Comparison of ENCODE assay signal across 8 cellular contexts in the genomic region with DNA sequence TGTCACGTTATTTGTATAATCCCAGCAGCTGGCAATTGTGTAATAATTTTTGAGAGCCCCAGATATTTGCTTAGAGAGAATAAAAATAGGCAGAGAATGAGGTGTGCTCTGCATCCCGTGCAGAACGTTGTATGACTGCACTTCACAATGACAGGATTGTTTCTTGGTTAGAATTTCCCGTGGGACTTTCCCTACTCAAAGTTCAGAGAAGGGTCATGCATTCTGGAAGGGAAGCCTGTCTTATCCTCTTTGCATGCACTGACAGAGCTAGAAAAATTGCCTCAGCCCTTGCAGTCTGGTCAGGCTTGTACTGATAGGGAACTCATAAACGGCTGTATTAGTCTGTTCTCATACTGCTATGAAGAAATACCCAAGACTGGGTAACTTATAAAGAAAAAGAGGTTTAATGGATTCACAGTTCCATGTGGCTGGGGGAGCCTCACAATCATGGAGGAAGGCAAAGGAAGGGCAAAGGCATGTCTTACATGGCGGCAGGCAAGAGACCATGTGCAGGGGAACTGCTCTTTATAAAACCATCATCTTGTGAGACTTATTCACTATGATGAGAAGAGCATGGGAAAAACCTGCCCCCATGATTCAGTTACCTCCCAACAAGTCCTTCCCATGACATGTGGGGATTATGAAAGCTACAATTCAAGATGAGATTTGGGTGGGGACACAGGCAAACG. TPM values are rescaled to one million over a fixed set of nuclear protein-coding genes. Genes with fewer than 3 reads are reported as not detected.
DNase-seq lines count a peak whose midpoint lies in the region; ATAC-seq and TF ChIP-seq lines count a peak whose summit lies in the region.

No MANE protein-coding gene starts in this region.

- no peaks in the 10 kb centered on the region for H4K20me1 ChIP-seq in MM.1S (ENCODE audit: insufficient read depth, low read length)

- H3K4me3 ChIP-seq in GM12865 (ENCODE audit: low read depth, low read length) (no peak overlapping the region), MM.1S (ENCODE audit: low read length) (no peak overlapping the region), tibial artery (no peak overlapping the region), ascending aorta (no peak overlapping the region)

- H3K79me2 ChIP-seq in MM.1S (ENCODE audit: low read length) = no peaks in the 10 kb centered on the region

- H3K27ac ChIP-seq in MM.1S (ENCODE audit: low read length) = no peak overlapping the region
- no peak overlapping the region for H3K27ac ChIP-seq in foreskin keratinocyte
- H3K27ac ChIP-seq in tibial artery = no peak overlapping the region
- H3K27ac ChIP-seq in ascending aorta = no peak overlapping the region

- H3K36me3 Mint-ChIP-seq in chondrocyte (ENCODE audit: low read depth) = no peaks in the 10 kb centered on the region

- no peak overlapping the region for H3K4me3 Mint-ChIP-seq in chondrocyte (ENCODE audit: unreplicated experiment)

- H2AFZ ChIP-seq in MM.1S (ENCODE audit: low read length) = no peak overlapping the region

- 0 out of 2 replicates have a peak, but pooled peaks cover 3% of the 10 kb centered on the region for H3K4me1 ChIP-seq in MM.1S (ENCODE audit: low read length)
- no peaks in the 10 kb centered on the region for H3K4me1 ChIP-seq in foreskin keratinocyte
- H3K4me1 ChIP-seq in tibial artery = no peaks in the 10 kb centered on the region
- H3K4me1 ChIP-seq in ascending aorta = no peaks in the 10 kb centered on the region

- ATAC-seq in GM21529 (IDR thresholded peaks at IDR 0.05; ENCODE audit: unreplicated experiment) (peak; percentile 95), foreskin keratinocyte (peak; percentile 85)

- DNase-seq in GM12865 (ENCODE audit: low read depth) (peak; percentile 88), MM.1S (peak; percentile 73), foreskin keratinocyte (peak; percentile 72 to 77), occipital lobe (lab: John Stamatoyannopoulos, UW) (no peak), tibial artery (no peak), chondrocyte (ENCODE audit: low spot score) (no peak), ascending aorta (ENCODE audit: low spot score in 2 of 2) (no peak)

- H3K27me3 ChIP-seq in MM.1S (replicated peaks; ENCODE audit: insufficient read depth, low read length) (no peaks in the 10 kb centered on the region), foreskin keratinocyte (no peaks in the 10 kb centered on the region), tibial artery (no peaks in the 10 kb centered on the region), ascending aorta (no peaks in the 10 kb centered on the region)

- no peaks in the 10 kb centered on the region for H3K9me3 Mint-ChIP-seq in chondrocyte (ENCODE audit: low read depth)

- no peak overlapping the region for H3K27ac Mint-ChIP-seq in chondrocyte (ENCODE audit: unreplicated experiment)

- no peaks in the 10 kb centered on the region for H3K4me1 Mint-ChIP-seq in chondrocyte (ENCODE audit: low read depth)

- no peak overlapping the region for H3K9ac ChIP-seq in MM.1S (ENCODE audit: low read length)

- no peaks in the 10 kb centered on the region for H3K9me3 ChIP-seq in MM.1S (replicated peaks; ENCODE audit: insufficient read depth, low read length)
- H3K9me3 ChIP-seq in tibial artery = no peaks in the 10 kb centered on the region
- no peaks in the 10 kb centered on the region for H3K9me3 ChIP-seq in ascending aorta

- H3K36me3 ChIP-seq in MM.1S (replicated peaks; ENCODE audit: insufficient read depth, low read length) (no peaks in the 10 kb centered on the region), tibial artery (no peaks in the 10 kb centered on the region), ascending aorta (no peaks in the 10 kb centered on the region)

- no peaks in the 10 kb centered on the region for H3K9me2 ChIP-seq in MM.1S (replicated peaks; ENCODE audit: insufficient read depth, low read length)

- no peaks in the 10 kb centered on the region for H3F3A ChIP-seq in MM.1S (ENCODE audit: insufficient read depth, low read length)

- no peak overlapping the region for H3K4me2 ChIP-seq in MM.1S (ENCODE audit: low read depth, low read length)

- TF ChIP-seq CTCF in GM12865 (IDR thresholded peaks at IDR 0.05; ENCODE audit: insufficient read depth, low read depth, low read length, missing control alignments) (no peak), MM.1S (IDR thresholded peaks at IDR 0.05; ENCODE audit: low read length) (no peak), foreskin keratinocyte (conservative IDR thresholded peaks at IDR 0.05) (no peak), tibial artery (IDR thresholded peaks at IDR 0.05) (no peak), chondrocyte (IDR thresholded peaks at IDR 0.05) (no peak), ascending aorta (IDR thresholded peaks at IDR 0.05) (no peak)

- H3K27me3 Mint-ChIP-seq in chondrocyte (ENCODE audit: low read depth) = peaks cover 19% of the 10 kb centered on the region

- intact Hi-C loops in tibial artery (cut with DNase I; ENCODE audit: low total_unique reads) = loop anchor here (10.0 kb wide), 1 partner anchor 108 kb away; no protein-coding TSS in a partner anchor
- intact Hi-C loops in ascending aorta (cut with DNase I) = no loop called here

RNA-seq across cellular contexts. Expression of a gene that starts 16.5 kb away (rescaled TPM):
- not detected in 2 replicates for total RNA-seq in foreskin keratinocyte
- polyA plus RNA-seq in foreskin keratinocyte = not detected in 2 replicates
- total RNA-seq in occipital lobe = 33.5 TPM
- not detected in 3 replicates for total RNA-seq in chondrocyte
- 0.11 TPM for total RNA-seq in ascending aorta

Comparison
In these comparisons a context has a peak if more than half of its experiments do, and no peak if none do; other contexts are left out.
1. DNase-seq: peak in GM12865 (single experiment), MM.1S (single experiment) and foreskin keratinocyte (2 of 2); none in occipital lobe (single experiment), tibial artery (0 of 2), chondrocyte (single experiment) and ascending aorta (0 of 2).
2. RNA of a gene that starts 16.5 kb away (total RNA-seq): 33.5 TPM in occipital lobe (single experiment); 0.11 TPM in ascending aorta (single experiment), not detected in foreskin keratinocyte and not detected in chondrocyte; every median in the first group is over 10 times any median in the second.